ENCODE assay signal across 25 cellular contexts in genomic region chr18:57116598-57117132, GRCh38. TPM values are rescaled to one million over a fixed set of nuclear protein-coding genes. Genes with fewer than 3 reads are reported as not detected.
"Had no signal": no experiment of that assay in that cellular context is flagged by ENCODE, and none has a peak within 500 bp of the region (broad histone marks: within the 10 kb centered on the region; RNA-seq: fewer than 3 reads in every experiment).

No MANE protein-coding gene starts in this region.

- H3K9ac ChIP-seq: SK-N-SH had no signal

- ATAC-seq: HepG2, Panc1, PC-3 had no signal

- H3K36me3 ChIP-seq: MG63 had no signal

- H3K4me2 ChIP-seq: SK-N-SH had no signal

- H3K27me3 ChIP-seq: MG63 had no signal

- H3K4me3 ChIP-seq: MG63 had no signal

- H3K27ac ChIP-seq: RWPE1 had no signal

- DNase-seq: IMR-90, Karpas-422, KG1, MG63, NCI-H1092, NCI-H1105 treated with DMSO at 0.1 percent for 48 hours, NCI-H1417 treated with DMSO at 0.1 percent for 48 hours, NCI-H146, NCI-H1694 treated with DMSO at 0.1 percent for 48 hours, NCI-H1930, NCI-H2081, NCI-H2107, NCI-H2227 treated with DMSO at 0.1 percent for 48 hours, NCI-H526 treated with DMSO at 0.1 percent for 48 hours, NCI-H774, PC-3, SHP77, SK-N-SH had no signal

- H3K9me3 ChIP-seq: MG63, SK-N-SH had no signal

RNA-seq across cellular contexts. Expression of gene BOD1L2, which starts 30.2 kb away (rescaled TPM):
- total RNA-seq: HepG2, HT1080, IMR-90, NCI-H460, OCI-LY7, PC-3, SK-MEL-5 had no signal
- polyA plus RNA-seq: HepG2, IMR-90, SK-N-SH had no signal
